ENCODE assay signal across 11 cellular contexts in the genomic region with DNA sequence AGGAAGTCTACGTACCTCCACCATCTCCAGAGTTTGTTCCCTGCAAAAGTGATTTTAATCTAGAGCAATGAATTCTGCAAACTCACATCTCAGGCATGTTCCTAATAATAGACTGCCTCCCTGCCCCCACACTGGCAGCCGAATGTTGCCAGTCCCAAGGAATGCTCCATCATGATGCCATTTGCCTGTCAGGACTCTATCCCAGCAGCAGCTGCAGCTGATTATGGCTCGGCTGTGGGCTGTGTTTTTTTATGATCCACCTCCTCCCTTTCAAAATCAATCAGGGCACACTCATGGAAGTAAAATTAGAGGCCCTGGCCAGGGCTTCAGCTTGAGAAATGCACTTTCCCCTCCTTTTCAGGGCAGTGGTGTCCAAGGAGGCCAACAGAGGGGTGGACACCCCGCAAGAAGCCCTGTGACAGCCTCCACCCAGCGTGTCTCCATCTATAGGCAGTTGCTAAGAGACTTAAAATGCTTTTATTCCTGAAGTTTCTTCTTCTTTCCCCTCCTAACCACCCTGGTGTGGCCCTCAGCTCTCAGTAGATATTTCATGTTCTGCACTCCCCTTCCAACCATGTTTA.
DNase-seq lines count a peak whose midpoint lies in the region; ATAC-seq lines count a peak whose summit lies in the region.
"Had no signal": no experiment of that assay in that cellular context is flagged by ENCODE, and none has a peak within 500 bp of the region (broad histone marks: within the 10 kb centered on the region; RNA-seq: fewer than 3 reads in every experiment).

No MANE protein-coding gene starts in this region.

- POLR2A ChIA-PET in activated CD4-positive, alpha-beta memory T cell treated with anti-CD3 and anti-CD28 coated beads, Interleukin-2, amount 10 ng/mL, durations not matched to agents 7 days and 5 days (lab: Charles Lee): no interaction called here

- H3K27ac ChIP-seq in aorta (ENCODE audit: low read depth in 1 of 2, low read length in 2 of 2): peak overlapping the region in 1 of 2 donors; percentile 35

- H3K27me3 ChIP-seq in aorta (ENCODE audit: control insufficient read depth in 1 of 2, insufficient read depth in 2 of 2, low read length in 1 of 2): no peaks in the 10 kb centered on the region

- H3K4me3 ChIP-seq in aorta (ENCODE audit: low read length in 2 of 2): no peak overlapping the region

- no peak overlapping the region for H3K4me3 Mint-ChIP-seq in activated CD4-positive, alpha-beta memory T cell treated with anti-CD3 and anti-CD28 coated beads, Interleukin-2, amount 10 ng/mL, durations not matched to agents 7 days and 5 days

- intact Hi-C loops in aorta (cut with DNase I): loop anchor here in 1 of 2 donors (2.0 kb wide), 1 partner anchor 210 kb away; no protein-coding TSS in a partner anchor
- intact Hi-C loops in sciatic nerve (cut with DNase I): no loop called here

- H3K36me3 ChIP-seq in aorta (ENCODE audit: control insufficient read depth in 1 of 2, insufficient read depth in 2 of 2, low read length in 1 of 2): no peaks in the 10 kb centered on the region

- H3K4me1 ChIP-seq in aorta (ENCODE audit: control insufficient read depth in 1 of 2, insufficient read depth in 2 of 2, low read length in 2 of 2): no peaks in the 10 kb centered on the region

- H3K9me3 ChIP-seq in aorta (ENCODE audit: control insufficient read depth, low read length): no peaks in the 10 kb centered on the region

- no peaks in the 10 kb centered on the region for H3K9me3 Mint-ChIP-seq in activated CD4-positive, alpha-beta memory T cell treated with anti-CD3 and anti-CD28 coated beads, Interleukin-2, amount 10 ng/mL, durations not matched to agents 7 days and 5 days

- no peaks in the 10 kb centered on the region for H3K4me1 Mint-ChIP-seq in activated CD4-positive, alpha-beta memory T cell treated with anti-CD3 and anti-CD28 coated beads, Interleukin-2, amount 10 ng/mL, durations not matched to agents 7 days and 5 days

- H3K27me3 Mint-ChIP-seq in activated CD4-positive, alpha-beta memory T cell treated with anti-CD3 and anti-CD28 coated beads, Interleukin-2, amount 10 ng/mL, durations not matched to agents 7 days and 5 days: no peaks in the 10 kb centered on the region

- H3K27ac Mint-ChIP-seq in activated CD4-positive, alpha-beta memory T cell treated with anti-CD3 and anti-CD28 coated beads, Interleukin-2, amount 10 ng/mL, durations not matched to agents 7 days and 5 days: no peak overlapping the region

- 20 to 22% methylated on average over 5 of the region's 5 CpGs for WGBS in aorta, 2 donors

- ATAC-seq in aorta (ENCODE audit: low FRiP score): peak; percentile 78
- no peak for ATAC-seq in GM19324 (IDR thresholded peaks at IDR 0.05; ENCODE audit: low FRiP score, unreplicated experiment)
- no peak for ATAC-seq in sciatic nerve

- peak; percentile 74 for DNase-seq in M059J (ENCODE audit: low read depth)
- peak; percentile 98 for DNase-seq in fibroblast of gingiva (ENCODE audit: low read depth)
- DNase-seq in myocyte (ENCODE audit: low read depth): peak; percentile 96
- peak; percentile 86 to 90 for DNase-seq in aorta
- DNase-seq in activated CD4-positive, alpha-beta memory T cell treated with anti-CD3 and anti-CD28 coated beads, Interleukin-2, amount 10 ng/mL, durations not matched to agents 7 days and 5 days: no peak
- no peak for DNase-seq in sciatic nerve (ENCODE audit: low spot score)
- DNase-seq: activated gamma-delta T cell treated with Interleukin-2 at 50 U/mL for 16 hours; DND-41; NK-92 treated with Interleukin-12 subunit alpha and Interleukin-12 subunit beta, amount 100 ng/mL, for 24 hours; stimulated activated CD4-positive, alpha-beta T cell treated with anti-CD3 and anti-CD28 coated beads, Interleukin-12 subunit alpha, Interleukin-12 subunit beta, amount 100 ng/mL, for 4 hours had no signal

- no peaks in the 10 kb centered on the region for H3K36me3 Mint-ChIP-seq in activated CD4-positive, alpha-beta memory T cell treated with anti-CD3 and anti-CD28 coated beads, Interleukin-2, amount 10 ng/mL, durations not matched to agents 7 days and 5 days (ENCODE audit: low read depth)

- CTCF ChIA-PET in activated CD4-positive, alpha-beta memory T cell treated with anti-CD3 and anti-CD28 coated beads, Interleukin-2, amount 10 ng/mL, durations not matched to agents 7 days and 5 days (lab: Charles Lee): interaction anchor here (0.6 kb wide), 1 partner anchor 32 kb away, joined by 3 read pairs; no protein-coding TSS in a partner anchor

Comparison
In these comparisons a context has a peak if more than half of its experiments do, and no peak if none do; other contexts are left out.
1. DNase-seq: peak in M059J (single experiment), fibroblast of gingiva (single experiment), myocyte (single experiment) and aorta (2 of 2); none in activated CD4-positive, alpha-beta memory T cell treated with anti-CD3 and anti-CD28 coated beads, Interleukin-2, amount 10 ng/mL, durations not matched to agents 7 days and 5 days (single experiment) and sciatic nerve (single experiment).